In genomic region chr17:31917065-31917529, GRCh38 we compare ENCODE assay signal across 15 cellular contexts. TPM values are rescaled to one million over a fixed set of nuclear protein-coding genes. Genes with fewer than 3 reads are reported as not detected.
DNase-seq lines count a peak whose midpoint lies in the region; ATAC-seq, FAIRE-seq and TF ChIP-seq lines count a peak whose summit lies in the region.
"Had no signal": no experiment of that assay in that cellular context is flagged by ENCODE, and none has a peak within 500 bp of the region (broad histone marks: within the 10 kb centered on the region; RNA-seq: fewer than 3 reads in every experiment).

No MANE protein-coding gene starts in this region.

- no peak overlapping the region for H3K18ac ChIP-seq in H1 (ENCODE audit: extremely low read depth, low read length)

- H3K9ac ChIP-seq in H1 (replicated peaks in 1 of 4; ENCODE audit: extremely low read depth in 1 of 4, low read depth in 3 of 4, low read length in 3 of 4): no peak overlapping the region; a peak in 1 of 7 replicates

- peaks cover 0 to 10% (median 4%) of the 10 kb centered on the region in 7 donors for H3K4me1 Mint-ChIP-seq in naive thymus-derived CD4-positive, alpha-beta T cell
- H3K4me1 Mint-ChIP-seq: brain had no signal

- H3K56ac ChIP-seq in H1 (replicated peaks; ENCODE audit: insufficient read length, low read depth, low read length): no peak overlapping the region

- H3K36me3 Mint-ChIP-seq in naive thymus-derived CD4-positive, alpha-beta T cell: peaks cover 0 to 13% (median 0%) of the 10 kb centered on the region in 5 donors
- H3K36me3 Mint-ChIP-seq: brain had no signal

- no peak overlapping the region for H2BK15ac ChIP-seq in H1 (ENCODE audit: low read length)

- CTCF ChIA-PET in H1 (lab: Charles Lee; ENCODE audit: partially characterized antibody): no interaction called here
- CTCF ChIA-PET in naive thymus-derived CD4-positive, alpha-beta T cell (lab: Charles Lee): no interaction called here

- H2BK120ac ChIP-seq in H1 (replicated peaks; ENCODE audit: low read depth, low read length): no peak overlapping the region

- H3K9me3 ChIP-seq in right cardiac atrium (ENCODE audit: control insufficient read depth, low read length): no peaks in the 10 kb centered on the region
- peaks cover 0 to 14% of the 10 kb centered on the region in 2 experiments; a peak in 2 of 4 replicates for H3K9me3 ChIP-seq in H1 (ENCODE audit: insufficient read depth in 2 of 2, low read depth in 1 of 2, low read length in 1 of 2)
- H3K9me3 ChIP-seq in naive thymus-derived CD4-positive, alpha-beta T cell (ENCODE audit: control insufficient read depth in 2 of 3, low read length in 3 of 3): no peaks in the 10 kb centered on the region
- H3K9me3 ChIP-seq in upper lobe of right lung: no peaks in the 10 kb centered on the region

- H3K4me1 ChIP-seq in right cardiac atrium (ENCODE audit: control insufficient read depth, insufficient read depth, low read length): no peaks in the 10 kb centered on the region
- peaks cover 0 to 4% (median 0%) of the 10 kb centered on the region in 4 experiments; a peak in 1 of 7 replicates for H3K4me1 ChIP-seq in H1 (replicated peaks in 1 of 4; ENCODE audit: control insufficient read depth in 3 of 4, insufficient read depth in 4 of 4, low read length in 3 of 4)
- H3K4me1 ChIP-seq in naive thymus-derived CD4-positive, alpha-beta T cell (ENCODE audit: control insufficient read depth in 2 of 2, insufficient read depth in 2 of 2, low read length in 2 of 2): no peaks in the 10 kb centered on the region
- H3K4me1 ChIP-seq in upper lobe of right lung: no peaks in the 10 kb centered on the region

- intact Hi-C loops in right cardiac atrium (cut with DNase I) (no loop called here), Right ventricle myocardium inferior (cut with DNase I) (no loop called here), upper lobe of right lung (cut with DNase I) (no loop called here)
- intact Hi-C loops in naive thymus-derived CD4-positive, alpha-beta T cell (cut with micrococcal nuclease): no loop called here

- H3K27ac ChIP-seq in right cardiac atrium (ENCODE audit: low read length): no peak overlapping the region
- no peak overlapping the region for H3K27ac ChIP-seq in H1 (ENCODE audit: low read depth, low read length)
- no peak overlapping the region for H3K27ac ChIP-seq in naive thymus-derived CD4-positive, alpha-beta T cell (ENCODE audit: low read depth, low read length)
- no peak overlapping the region for H3K27ac ChIP-seq in upper lobe of right lung

- DNase-seq in right cardiac atrium: no peak
- DNase-seq in Right ventricle myocardium inferior (ENCODE audit: missing footprints): no peak
- peak in 1 of 2 experiments; percentile 64 for DNase-seq in H1 (ENCODE audit: low read depth in 1 of 2, low spot score in 2 of 2)
- DNase-seq in naive thymus-derived CD4-positive, alpha-beta T cell: no peak
- DNase-seq in upper lobe of right lung: peak; percentile 61
- no peak for DNase-seq in NAMALWA (ENCODE audit: low spot score)
- no peak for DNase-seq in activated CD4-positive, alpha-beta T cell treated with anti-CD3 and anti-CD28 coated beads for 1 hour
- DNase-seq: activated CD4-positive, alpha-beta T cell treated with anti-CD3 and anti-CD28 coated beads, Interleukin-2, amount 50 U/mL, for 1 hour; effector memory CD8-positive, alpha-beta T cell; MM.1S; NCI-H2029 treated with DMSO at 0.1 percent for 48 hours; NCI-H69 had no signal

- H3K27me3 ChIP-seq in right cardiac atrium (ENCODE audit: control insufficient read depth, insufficient read depth) (no peaks in the 10 kb centered on the region), H1 (replicated peaks in 1 of 4; ENCODE audit: control insufficient read depth in 3 of 4, extremely low read depth in 1 of 4, insufficient read depth in 3 of 4, low read length in 3 of 4) (no peaks in the 10 kb centered on the region), upper lobe of right lung (peaks cover 29% of the 10 kb centered on the region)
- H3K27me3 ChIP-seq in naive thymus-derived CD4-positive, alpha-beta T cell (ENCODE audit: control insufficient read depth in 2 of 2, insufficient read depth in 2 of 2, low read length in 2 of 2): no peaks in the 10 kb centered on the region

- no peak overlapping the region for H3K27ac Mint-ChIP-seq in naive thymus-derived CD4-positive, alpha-beta T cell
- H3K27ac Mint-ChIP-seq: brain; effector memory CD8-positive, alpha-beta T cell; T-helper 2 cell treated with Interferon-gamma antibody and Interleukin-4, amounts not matched to agents 5 μg/mL and 100 μg/mL, for 36 hours had no signal

- H3K79me2 ChIP-seq in H1 (ENCODE audit: control insufficient read depth in 1 of 2, insufficient read depth in 2 of 2, low read length in 2 of 2): no peaks in the 10 kb centered on the region

- H3K4me3 ChIP-seq in right cardiac atrium (ENCODE audit: low read length): no peak overlapping the region
- no peak overlapping the region for H3K4me3 ChIP-seq in H1 (ENCODE audit: extremely low read depth in 1 of 4, insufficient read depth in 2 of 4, low read depth in 3 of 4, low read length in 4 of 4)
- H3K4me3 ChIP-seq in naive thymus-derived CD4-positive, alpha-beta T cell (ENCODE audit: low read length): no peak overlapping the region
- no peak overlapping the region for H3K4me3 ChIP-seq in upper lobe of right lung

- no peak overlapping the region for H4K5ac ChIP-seq in H1 (ENCODE audit: insufficient read length, low read depth, low read length)

- no peak overlapping the region for H2BK12ac ChIP-seq in H1 (ENCODE audit: low read depth, low read length)

- TF ChIP-seq EP300 in H1 (IDR thresholded peaks at IDR 0.05; ENCODE audit: borderline replicate concordance in 1 of 2, low read depth in 2 of 2, low read length in 2 of 2): no peak

- H2BK20ac ChIP-seq in H1 (ENCODE audit: low read length): no peak overlapping the region

- no peak overlapping the region for H3K4ac ChIP-seq in H1 (replicated peaks; ENCODE audit: insufficient read length, low read depth, low read length)

- 15% methylated on average over 45 of the region's 45 CpGs for WGBS in right cardiac atrium
- WGBS in H1 (ENCODE audit: extremely low coverage in 1 of 2, insufficient coverage in 1 of 2, insufficient read length in 1 of 2, insufficient replicate concordance in 2 of 2, low coverage in 1 of 2, low lambda C conversion rate in 2 of 2, missing lambda C conversion rate in 1 of 2), 2 experiments: 88% methylated on average over 26 of the region's 45 CpGs; no CpG with 5 or more reads in 1 of the 2 experiments

- POLR2A ChIA-PET in H1 (lab: Charles Lee; ENCODE audit: partially characterized antibody): no interaction called here
- POLR2A ChIA-PET in naive thymus-derived CD4-positive, alpha-beta T cell (lab: Charles Lee): no interaction called here

- H2AFZ ChIP-seq in H1 (ENCODE audit: low read length): no peak overlapping the region; the same call in 1 of the 2 replicates

- no peaks in the 10 kb centered on the region for H3K23me2 ChIP-seq in H1 (ENCODE audit: low read depth, low read length)

- H4K8ac ChIP-seq in H1 (ENCODE audit: extremely low read depth, insufficient read depth, low read length): peak overlapping the region; percentile 85; the same call in 1 of the 2 replicates

- ATAC-seq in right cardiac atrium (peak; percentile 22 to 34), Right ventricle myocardium inferior (no peak), upper lobe of right lung (peak; percentile 69), GM18870 (IDR thresholded peaks at IDR 0.05; ENCODE audit: unreplicated experiment) (no peak)
- peak; percentile 34 for ATAC-seq in naive thymus-derived CD4-positive, alpha-beta T cell
- ATAC-seq: effector memory CD8-positive, alpha-beta T cell had no signal

- H3K4me3 Mint-ChIP-seq in naive thymus-derived CD4-positive, alpha-beta T cell: peak overlapping the region in 1 of 10 donors; percentile 9
- H3K4me3 Mint-ChIP-seq: brain; T-helper 2 cell treated with Interferon-gamma antibody and Interleukin-4, amounts not matched to agents 5 μg/mL and 100 μg/mL, for 36 hours had no signal

- FAIRE-seq in H1 (lab: Jason Lieb, UNC): no peak

- no peak overlapping the region for H3K14ac ChIP-seq in H1 (ENCODE audit: insufficient read length)

- no peaks in the 10 kb centered on the region for H4K20me1 ChIP-seq in H1 (replicated peaks in 1 of 2; ENCODE audit: control insufficient read depth in 1 of 2, insufficient read depth in 2 of 2, low read length in 2 of 2)

- TF ChIP-seq RAD21 in H1 (IDR thresholded peaks at IDR 0.05 in 1 of 2, conservative IDR thresholded peaks at IDR 0.05 in 1 of 2; ENCODE audit: low read depth in 2 of 2, low read length in 2 of 2): no peak

- no peak overlapping the region for H2BK5ac ChIP-seq in H1 (ENCODE audit: low read depth, low read length)

- no peak overlapping the region for H4K91ac ChIP-seq in H1 (replicated peaks; ENCODE audit: insufficient read length, low read length)

- no peak for TF ChIP-seq POLR2A in H1 (IDR thresholded peaks at IDR 0.05; ENCODE audit: control extremely low read depth in 1 of 2, low read depth in 2 of 2, low read length in 2 of 2)

- peaks cover 0 to 4% (median 0%) of the 10 kb centered on the region in 4 experiments; a peak in 1 of 8 replicates for H3K36me3 ChIP-seq in H1 (ENCODE audit: control insufficient read depth in 2 of 4, insufficient read depth in 4 of 4, low read length in 3 of 4)
- H3K36me3 ChIP-seq in naive thymus-derived CD4-positive, alpha-beta T cell (ENCODE audit: control insufficient read depth in 2 of 3, insufficient read depth in 3 of 3, low read length in 3 of 3): no peaks in the 10 kb centered on the region
- no peaks in the 10 kb centered on the region for H3K36me3 ChIP-seq in upper lobe of right lung

- TF ChIP-seq CTCF in H1 (IDR thresholded peaks at IDR 0.05; ENCODE audit: control extremely low read depth in 1 of 3, insufficient read depth in 1 of 3, low read depth in 1 of 3, low read length in 3 of 3): no peak
- TF ChIP-seq CTCF in upper lobe of right lung (IDR thresholded peaks at IDR 0.05): no peak

- H2AK5ac ChIP-seq in H1 (ENCODE audit: low read depth, low read length): no peak overlapping the region

- H3K23ac ChIP-seq in H1 (ENCODE audit: insufficient read length): no peak overlapping the region

- H3K79me1 ChIP-seq in H1 (ENCODE audit: low read depth, low read length): no peaks in the 10 kb centered on the region

- no peaks in the 10 kb centered on the region for H3K9me3 Mint-ChIP-seq in naive thymus-derived CD4-positive, alpha-beta T cell
- H3K9me3 Mint-ChIP-seq: effector memory CD8-positive, alpha-beta T cell; T-helper 2 cell treated with Interferon-gamma antibody and Interleukin-4, amounts not matched to agents 5 μg/mL and 100 μg/mL, for 36 hours had no signal

- H3K4me2 ChIP-seq in H1 (ENCODE audit: insufficient read depth in 1 of 2, low read depth in 2 of 2, low read length in 2 of 2): no peak overlapping the region

- peaks cover 13 to 32% (median 25%) of the 10 kb centered on the region in 5 donors for H3K27me3 Mint-ChIP-seq in naive thymus-derived CD4-positive, alpha-beta T cell
- H3K27me3 Mint-ChIP-seq: brain had no signal

RNA-seq across cellular contexts. Expression of gene UTP6, which starts 15.6 kb away (rescaled TPM):
- 10 to 100 TPM; 25.2 to 34.5 (median 31.5) TPM for total RNA-seq in right cardiac atrium
- polyA plus RNA-seq in right cardiac atrium: 24.4 TPM
- total RNA-seq in Right ventricle myocardium inferior: 33.5 TPM
- 96.2 and 108 TPM in 2 replicates for total RNA-seq in H1 (2021; fragmentation: NEBNext Ultra II Directional; extraction: Animal tissue kit (Norgen Biotek cat#: 25700))
- 7.2 and 12.8 TPM in 2 replicates for polyA plus RNA-seq in H1 (2011; rRNA removed)
- polyA plus RNA-seq in H1 (2011; cell fraction: cytosol; rRNA removed): 22.9 TPM
- 7.2 TPM for polyA plus RNA-seq in H1 (2011; cell fraction: nucleus; rRNA removed)
- 69.7 to 110 TPM (median 79.8 TPM) in 4 replicates for polyA plus RNA-seq in H1 (2012, experiment 1 of 2)
- 18.6 TPM for polyA plus RNA-seq in H1 (2012, experiment 2 of 2)
- 63.6 TPM for polyA plus RNA-seq in H1 (2013, experiment 1 of 2)
- polyA plus RNA-seq in H1 (2013, experiment 2 of 2): 61.4 TPM
- polyA minus RNA-seq in H1 (2011; rRNA and poly(A)+ RNA removed): 12.7 and 15.9 TPM in 2 replicates
- 19.4 TPM for polyA minus RNA-seq in H1 (2011; cell fraction: cytosol; rRNA and poly(A)+ RNA removed)
- polyA minus RNA-seq in H1 (2011; cell fraction: nucleus; rRNA and poly(A)+ RNA removed): 14.0 TPM
- 10 to 100 TPM; 43.2 to 82.0 (median 63.8) TPM for total RNA-seq in naive thymus-derived CD4-positive, alpha-beta T cell
- 10 to 100 TPM; 23.9 to 31.3 TPM for polyA plus RNA-seq in naive thymus-derived CD4-positive, alpha-beta T cell
- 45.4 TPM for total RNA-seq in upper lobe of right lung

RNA-seq across cellular contexts. Expression of gene SUZ12, which starts 19.7 kb away (rescaled TPM):
- 10 to 100 TPM; 15.3 to 17.3 (median 15.9) TPM for total RNA-seq in right cardiac atrium
- polyA plus RNA-seq in right cardiac atrium: 6.6 TPM
- 14.0 TPM for total RNA-seq in Right ventricle myocardium inferior
- total RNA-seq in H1 (2021; fragmentation: NEBNext Ultra II Directional; extraction: Animal tissue kit (Norgen Biotek cat#: 25700)): 32.1 and 34.6 TPM in 2 replicates
- 5.3 and 9.1 TPM in 2 replicates for polyA plus RNA-seq in H1 (2011; rRNA removed)
- 12.1 TPM for polyA plus RNA-seq in H1 (2011; cell fraction: cytosol; rRNA removed)
- 7.6 TPM for polyA plus RNA-seq in H1 (2011; cell fraction: nucleus; rRNA removed)
- 9.1 to 20.8 TPM (median 11.5 TPM) in 4 replicates for polyA plus RNA-seq in H1 (2012, experiment 1 of 2)
- 2.1 TPM for polyA plus RNA-seq in H1 (2012, experiment 2 of 2)
- polyA plus RNA-seq in H1 (2013, experiment 1 of 2): 30.4 TPM
- polyA plus RNA-seq in H1 (2013, experiment 2 of 2): 27.9 TPM
- polyA minus RNA-seq in H1 (2011; rRNA and poly(A)+ RNA removed): 11.5 and 19.0 TPM in 2 replicates
- 14.6 TPM for polyA minus RNA-seq in H1 (2011; cell fraction: cytosol; rRNA and poly(A)+ RNA removed)
- 17.6 TPM for polyA minus RNA-seq in H1 (2011; cell fraction: nucleus; rRNA and poly(A)+ RNA removed)
- total RNA-seq in naive thymus-derived CD4-positive, alpha-beta T cell: 10 to 100 TPM; 26.0 to 55.5 (median 40.3) TPM
- 10 to 100 TPM; 19.1 to 19.3 TPM for polyA plus RNA-seq in naive thymus-derived CD4-positive, alpha-beta T cell
- 24.9 TPM for total RNA-seq in upper lobe of right lung

RNA-seq across cellular contexts. Expression of gene COPRS, which starts 58.1 kb away (rescaled TPM):
- total RNA-seq in right cardiac atrium (10 to 100 TPM; 42.9 to 56.1 (median 46.0) TPM), Right ventricle myocardium inferior (60.0 TPM), upper lobe of right lung (44.7 TPM)
- polyA plus RNA-seq in right cardiac atrium (57.9 TPM), H1 (2011; rRNA removed) (32.4 and 40.9 TPM in 2 replicates)
- total RNA-seq in H1 (2021; fragmentation: NEBNext Ultra II Directional; extraction: Animal tissue kit (Norgen Biotek cat#: 25700)): 47.4 and 49.3 TPM in 2 replicates
- 35.4 TPM for polyA plus RNA-seq in H1 (2011; cell fraction: cytosol; rRNA removed)
- polyA plus RNA-seq in H1 (2011; cell fraction: nucleus; rRNA removed): 19.8 TPM
- polyA plus RNA-seq in H1 (2012, experiment 1 of 2): 57.5 to 63.5 TPM (median 60.2 TPM) in 4 replicates
- polyA plus RNA-seq in H1 (2012, experiment 2 of 2): 72.4 TPM
- 33.5 TPM for polyA plus RNA-seq in H1 (2013, experiment 1 of 2)
- polyA plus RNA-seq in H1 (2013, experiment 2 of 2): 35.9 TPM
- polyA minus RNA-seq in H1 (2011; rRNA and poly(A)+ RNA removed): 21.5 and 29.2 TPM in 2 replicates
- 19.2 TPM for polyA minus RNA-seq in H1 (2011; cell fraction: cytosol; rRNA and poly(A)+ RNA removed)
- 10.9 TPM for polyA minus RNA-seq in H1 (2011; cell fraction: nucleus; rRNA and poly(A)+ RNA removed)
- 10 to 100 TPM in 1 of 5 experiments, 1 to 10 TPM in 4; 2.2 to 20.9 (median 4.2) TPM for total RNA-seq in naive thymus-derived CD4-positive, alpha-beta T cell
- polyA plus RNA-seq in naive thymus-derived CD4-positive, alpha-beta T cell: 10 to 100 TPM; 14.3 to 16.4 TPM

Comparison
In these comparisons a context has a peak if more than half of its experiments do, and no peak if none do; other contexts are left out.
1. ATAC-seq: peak in right cardiac atrium (2 of 2), naive thymus-derived CD4-positive, alpha-beta T cell (single experiment) and upper lobe of right lung (single experiment); none in Right ventricle myocardium inferior (single experiment) and GM18870 (single experiment).